Comparison of ENCODE assay signal across 11 cellular contexts in genomic region chr9:97944612-97945011, GRCh38. TPM values are rescaled to one million over a fixed set of nuclear protein-coding genes. Genes with fewer than 3 reads are reported as not detected.
"Had no signal": no experiment of that assay in that cellular context is flagged by ENCODE, and none has a peak within 500 bp of the region (broad histone marks: within the 10 kb centered on the region; RNA-seq: fewer than 3 reads in every experiment).

No MANE protein-coding gene starts in this region.

- H3K9me3 ChIP-seq: HAP-1 had no signal

- H3K4me3 ChIP-seq: GM23338, HAP-1 had no signal

- H3K36me3 ChIP-seq: HAP-1 had no signal

- H3K4me1 ChIP-seq: HAP-1 had no signal

- FAIRE-seq: H1 had no signal

- H3K27ac ChIP-seq: HL-60, KMS-11 had no signal

- H2AFZ ChIP-seq: GM23338 had no signal

- H3K9ac ChIP-seq: KMS-11 had no signal

- H3K4me2 ChIP-seq: GM23338, KMS-11 had no signal

- DNase-seq: H7, HFFc6, IMR-90, KBM-7 had no signal

- ATAC-seq: GM23338, HCT116 had no signal

RNA-seq across cellular contexts. Expression of gene HEMGN, which starts 6.6 kb away (rescaled TPM):
- total RNA-seq: GM23338, H1, H7, HFFc6, HT1080, IMR-90 had no signal
- polyA plus RNA-seq: GM23338, H1, IMR-90 had no signal
